8 cellular contexts compared by ENCODE assay signal in genomic region chr12:10362828-10363664, GRCh38. TPM values are rescaled to one million over a fixed set of nuclear protein-coding genes. Genes with fewer than 3 reads are reported as not detected.
DNase-seq lines count a peak whose midpoint lies in the region; ATAC-seq and TF ChIP-seq lines count a peak whose summit lies in the region.

No MANE protein-coding gene starts in this region.

- no peak overlapping the region for H3K27ac Mint-ChIP-seq in activated CD4-positive, alpha-beta memory T cell treated with anti-CD3 and anti-CD28 coated beads, Interleukin-2, amount 10 ng/mL, durations not matched to agents 7 days and 5 days

- no peaks in the 10 kb centered on the region for H4K20me1 ChIP-seq in GM23248 (ENCODE audit: insufficient read depth)

- POLR2A ChIA-PET in Panc1 (lab: Charles Lee), result no interaction called here
- POLR2A ChIA-PET in activated CD4-positive, alpha-beta memory T cell treated with anti-CD3 and anti-CD28 coated beads, Interleukin-2, amount 10 ng/mL, durations not matched to agents 7 days and 5 days (lab: Charles Lee), result no interaction called here

- peaks cover 26% of the 10 kb centered on the region for H3K4me1 ChIP-seq in GM23248 (ENCODE audit: insufficient read depth)
- peaks cover 21% of the 10 kb centered on the region for H3K4me1 ChIP-seq in Panc1 (ENCODE audit: control insufficient read depth, insufficient read depth, low read length)
- peaks cover 44% of the 10 kb centered on the region for H3K4me1 ChIP-seq in skeletal muscle satellite cell (ENCODE audit: control insufficient read depth, insufficient read depth, low read length)

- H3K27me3 ChIP-seq in GM23248 (replicated peaks; ENCODE audit: insufficient read depth) (no peaks in the 10 kb centered on the region), Panc1 (ENCODE audit: control insufficient read depth, insufficient read depth, low read length) (no peaks in the 10 kb centered on the region), skeletal muscle satellite cell (ENCODE audit: control insufficient read depth, insufficient read depth, low read length) (no peaks in the 10 kb centered on the region)

- no peaks in the 10 kb centered on the region for H3K9me2 ChIP-seq in GM23248 (ENCODE audit: insufficient read depth)

- WGBS in GM23248 (ENCODE audit: low coverage in 1 of 2, low lambda C conversion rate in 2 of 2, missing lambda C conversion rate in 2 of 2), 2 experiments, result 53 to 57% methylated on average over 9 of the region's 9 CpGs

- no peaks in the 10 kb centered on the region for H3K4me1 Mint-ChIP-seq in activated CD4-positive, alpha-beta memory T cell treated with anti-CD3 and anti-CD28 coated beads, Interleukin-2, amount 10 ng/mL, durations not matched to agents 7 days and 5 days

- no peak overlapping the region for H3K4me3 Mint-ChIP-seq in activated CD4-positive, alpha-beta memory T cell treated with anti-CD3 and anti-CD28 coated beads, Interleukin-2, amount 10 ng/mL, durations not matched to agents 7 days and 5 days

- TF ChIP-seq CTCF in Panc1 (IDR thresholded peaks at IDR 0.05) (no peak), fibroblast of villous mesenchyme (IDR thresholded peaks at IDR 0.05; ENCODE audit: insufficient read depth, low read depth, low read length) (no peak)

- H3K27me3 Mint-ChIP-seq in activated CD4-positive, alpha-beta memory T cell treated with anti-CD3 and anti-CD28 coated beads, Interleukin-2, amount 10 ng/mL, durations not matched to agents 7 days and 5 days, result peaks cover 35% of the 10 kb centered on the region

- in situ Hi-C loops in GM23248 (cut with MboI) (no loop called here), Panc1 (cut with HindIII; ENCODE audit: low pct_unique_long_range_greater_than_20kb, low sequenced_read_pairs) (no loop called here)

- H3K27ac ChIP-seq in GM23248 (no peak overlapping the region), Panc1 (ENCODE audit: low read length) (peak overlapping the region; percentile 94)

- H2AFZ ChIP-seq in GM23248, result peak overlapping the region; percentile 100

- H3K79me2 ChIP-seq in GM23248 (ENCODE audit: insufficient read depth), result no peaks in the 10 kb centered on the region

- H3K9me3 Mint-ChIP-seq in activated CD4-positive, alpha-beta memory T cell treated with anti-CD3 and anti-CD28 coated beads, Interleukin-2, amount 10 ng/mL, durations not matched to agents 7 days and 5 days, result peaks cover 2% of the 10 kb centered on the region

- DNase-seq in GM23248 (peak; percentile 17), Panc1 (ENCODE audit: low read depth, low spot score) (no peak), fibroblast of villous mesenchyme (ENCODE audit: low read depth) (peak; percentile 79)
- DNase-seq in activated CD4-positive, alpha-beta memory T cell treated with anti-CD3 and anti-CD28 coated beads, Interleukin-2, amount 10 ng/mL, durations not matched to agents 7 days and 5 days, result no peak

- ATAC-seq in Panc1 (no peak), HG03097 (IDR thresholded peaks at IDR 0.05; ENCODE audit: low FRiP score, unreplicated experiment) (no peak), HG02970 (IDR thresholded peaks at IDR 0.05; ENCODE audit: low FRiP score, unreplicated experiment) (no peak), esophagus mucosa (no peak)

- H3K4me3 ChIP-seq in GM23248 (no peak overlapping the region; the same call in 1 of the 2 replicates), Panc1 (ENCODE audit: low read depth in 2 of 2, low read length in 2 of 2) (peak overlapping the region; percentile 50 to 73; a peak in 3 of 4 replicates), fibroblast of villous mesenchyme (ENCODE audit: low read depth, low read length) (peak overlapping the region; percentile 71), skeletal muscle satellite cell (ENCODE audit: low read length) (no peak overlapping the region)

- H3K9ac ChIP-seq in GM23248, result peak overlapping the region; percentile 78; the same call in 1 of the 2 replicates
- peak overlapping the region; percentile 84 for H3K9ac ChIP-seq in skeletal muscle satellite cell (ENCODE audit: low read depth, low read length)

- BruUV-seq in Panc1 (replicated peaks; lab: Mats Ljungman, UMichigan), result TSS peak; percentile 63

- H3K4me2 ChIP-seq in GM23248 (ENCODE audit: unreplicated experiment), result no peak overlapping the region
- peak overlapping the region; percentile 90 for H3K4me2 ChIP-seq in skeletal muscle satellite cell (ENCODE audit: low read length)

- no peaks in the 10 kb centered on the region for H3K9me3 ChIP-seq in GM23248 (ENCODE audit: low read depth)
- peaks cover 4% of the 10 kb centered on the region; the same call in 1 of the 2 replicates for H3K9me3 ChIP-seq in Panc1 (ENCODE audit: control insufficient read depth, insufficient read depth, low read depth, low read length)
- no peaks in the 10 kb centered on the region for H3K9me3 ChIP-seq in skeletal muscle satellite cell (replicated peaks; ENCODE audit: low read length)

- peaks cover 3% of the 10 kb centered on the region; the same call in 1 of the 2 replicates for H3F3A ChIP-seq in GM23248 (ENCODE audit: insufficient read depth)

- intact Hi-C loops in Panc1 (cut with micrococcal nuclease; ENCODE audit: unreplicated experiment), result no loop called here

- CTCF ChIA-PET in Panc1 (lab: Charles Lee), result interaction anchor here (0.8 kb wide), 1 partner anchor 32 kb away, joined by 3 read pairs; no protein-coding TSS in a partner anchor
- CTCF ChIA-PET in activated CD4-positive, alpha-beta memory T cell treated with anti-CD3 and anti-CD28 coated beads, Interleukin-2, amount 10 ng/mL, durations not matched to agents 7 days and 5 days (lab: Charles Lee), result interaction anchor here (0.7 kb wide), 1 partner anchor 304 kb away, joined by 3 read pairs; no protein-coding TSS in a partner anchor

- H3K36me3 ChIP-seq in GM23248 (ENCODE audit: low read depth) (no peaks in the 10 kb centered on the region), Panc1 (ENCODE audit: control insufficient read depth, insufficient read depth, low read length) (no peaks in the 10 kb centered on the region), skeletal muscle satellite cell (ENCODE audit: insufficient read depth, low read length) (no peaks in the 10 kb centered on the region)

- H3K36me3 Mint-ChIP-seq in activated CD4-positive, alpha-beta memory T cell treated with anti-CD3 and anti-CD28 coated beads, Interleukin-2, amount 10 ng/mL, durations not matched to agents 7 days and 5 days (ENCODE audit: low read depth), result peaks cover 2% of the 10 kb centered on the region

RNA-seq across cellular contexts. Expression of gene KLRK1, which starts 26.8 kb away (rescaled TPM):
- total RNA-seq in GM23248 (2014; rRNA removed; shearing (Covaris generic)), result not detected in 2 replicates
- not detected in 2 replicates for polyA plus RNA-seq in GM23248 (2016; fragmentation: Nextera tagmentation; extraction: Ambion mirVana)
- total RNA-seq in Panc1 (2021; ENCODE audit: unreplicated experiment) (0.95 TPM), fibroblast of villous mesenchyme (not detected in 2 replicates), esophagus mucosa (not detected)
- 1.1 TPM for polyA plus RNA-seq in Panc1 (2012; ENCODE audit: insufficient read length)
- not detected in 2 replicates for total RNA-seq in skeletal muscle satellite cell (2012; rRNA removed)
- total RNA-seq in activated CD4-positive, alpha-beta memory T cell treated with anti-CD3 and anti-CD28 coated beads, Interleukin-2, amount 10 ng/mL, durations not matched to agents 7 days and 5 days, result under 1 TPM; 0.43 to 0.93 TPM

RNA-seq across cellular contexts. Expression of gene KLRC4, which starts 46.5 kb away (rescaled TPM):
- not detected in 2 replicates for total RNA-seq in GM23248 (2014; rRNA removed; shearing (Covaris generic))
- not detected in 2 replicates for polyA plus RNA-seq in GM23248 (2016; fragmentation: Nextera tagmentation; extraction: Ambion mirVana)
- total RNA-seq in Panc1 (2021; ENCODE audit: unreplicated experiment) (1.4 TPM), fibroblast of villous mesenchyme (not detected in 2 replicates), esophagus mucosa (not detected)
- 0.65 TPM for polyA plus RNA-seq in Panc1 (2012; ENCODE audit: insufficient read length)
- not detected in 2 replicates for total RNA-seq in skeletal muscle satellite cell (2012; rRNA removed)
- total RNA-seq in activated CD4-positive, alpha-beta memory T cell treated with anti-CD3 and anti-CD28 coated beads, Interleukin-2, amount 10 ng/mL, durations not matched to agents 7 days and 5 days, result not detected

RNA-seq across cellular contexts. Expression of gene KLRD1, which starts 55.4 kb away (rescaled TPM):
- 0.11 and 0.13 TPM in 2 replicates for total RNA-seq in GM23248 (2014; rRNA removed; shearing (Covaris generic))
- 0.01 and 0.25 TPM in 2 replicates for polyA plus RNA-seq in GM23248 (2016; fragmentation: Nextera tagmentation; extraction: Ambion mirVana)
- not detected for total RNA-seq in Panc1 (2021; ENCODE audit: unreplicated experiment)
- not detected for polyA plus RNA-seq in Panc1 (2012; ENCODE audit: insufficient read length)
- total RNA-seq in fibroblast of villous mesenchyme, result under 0.01 and 0.86 TPM in 2 replicates
- total RNA-seq in skeletal muscle satellite cell (2012; rRNA removed), result under 0.01 and 0.51 TPM in 2 replicates
- total RNA-seq in activated CD4-positive, alpha-beta memory T cell treated with anti-CD3 and anti-CD28 coated beads, Interleukin-2, amount 10 ng/mL, durations not matched to agents 7 days and 5 days, result 1 to 10 TPM in 1 of 2 experiments, under 1 TPM in 1; 0.65 to 1.1 TPM
- total RNA-seq in esophagus mucosa, result not detected

RNA-seq across cellular contexts. Expression of gene KLRC3, which starts 57.3 kb away (rescaled TPM):
- total RNA-seq in GM23248 (2014; rRNA removed; shearing (Covaris generic)), result not detected in 2 replicates
- not detected in 2 replicates for polyA plus RNA-seq in GM23248 (2016; fragmentation: Nextera tagmentation; extraction: Ambion mirVana)
- total RNA-seq in Panc1 (2021; ENCODE audit: unreplicated experiment) (0.74 TPM), fibroblast of villous mesenchyme (not detected in 2 replicates), esophagus mucosa (not detected)
- 0.73 TPM for polyA plus RNA-seq in Panc1 (2012; ENCODE audit: insufficient read length)
- total RNA-seq in skeletal muscle satellite cell (2012; rRNA removed), result not detected in 2 replicates
- not detected for total RNA-seq in activated CD4-positive, alpha-beta memory T cell treated with anti-CD3 and anti-CD28 coated beads, Interleukin-2, amount 10 ng/mL, durations not matched to agents 7 days and 5 days

Comparison
In these comparisons a context has a peak if more than half of its experiments do, and no peak if none do; other contexts are left out.
1. DNase-seq: peak in GM23248 (single experiment) and fibroblast of villous mesenchyme (single experiment); none in Panc1 (single experiment) and activated CD4-positive, alpha-beta memory T cell treated with anti-CD3 and anti-CD28 coated beads, Interleukin-2, amount 10 ng/mL, durations not matched to agents 7 days and 5 days (single experiment).
2. H3K4me3 ChIP-seq: peak in Panc1 (2 of 2) and fibroblast of villous mesenchyme (single experiment); none in GM23248 (single experiment) and skeletal muscle satellite cell (single experiment).